Comparison of ENCODE assay signal across 1 cellular context in the genomic region with DNA sequence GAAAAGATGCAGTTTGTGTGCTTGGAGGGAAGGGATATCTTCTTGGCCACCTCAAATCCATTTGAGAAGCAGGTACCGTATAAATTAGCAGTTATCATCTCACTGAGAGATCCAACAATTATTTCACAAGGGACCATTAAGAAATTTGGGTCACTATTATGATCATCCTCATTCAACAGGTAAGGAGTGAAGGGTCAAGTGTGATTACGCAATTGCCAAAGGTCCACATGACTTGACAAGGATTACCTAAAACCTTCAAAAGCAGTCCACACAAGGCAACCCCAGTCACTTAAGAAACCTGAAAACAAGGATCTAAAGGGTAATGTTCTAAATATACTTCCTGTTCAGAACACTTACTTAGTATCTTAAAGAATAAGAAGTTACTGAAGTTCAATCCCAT.
TF ChIP-seq lines count a peak whose summit lies in the region.

No MANE protein-coding gene starts in this region.

TF ChIP-seq in K562, 482 proteins besides CTCF, POLR2A, EP300 and RAD21:
- no peak for TF ChIP-seq TGIF2 (CRISPR knock-in tag; IDR thresholded peaks at IDR 0.05)
- TF ChIP-seq SMARCA4 (IDR thresholded peaks at IDR 0.05), result no peak
- TF ChIP-seq, protein P1, sequence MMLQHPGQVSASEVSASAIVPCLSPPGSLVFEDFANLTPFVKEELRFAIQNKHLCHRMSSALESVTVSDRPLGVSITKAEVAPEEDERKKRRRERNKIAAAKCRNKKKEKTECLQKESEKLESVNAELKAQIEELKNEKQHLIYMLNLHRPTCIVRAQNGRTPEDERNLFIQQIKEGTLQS (IDR thresholded peaks at IDR 0.05), result peak; percentile 31; the same call in 1 of the 2 replicates
- TF ChIP-seq, protein P1 (CRISPR knock-in tag; conservative IDR thresholded peaks at IDR 0.05), result no peak
- no peak for TF ChIP-seq MTF1 (CRISPR knock-in tag; IDR thresholded peaks at IDR 0.05; ENCODE audit: borderline replicate concordance)
- peak; percentile 99 for TF ChIP-seq CEBPB (tag; IDR thresholded peaks at IDR 0.05)
- TF ChIP-seq NR2C2 (CRISPR knock-in tag; IDR thresholded peaks at IDR 0.05), result no peak
- TF ChIP-seq NR2C2 (tag; IDR thresholded peaks at IDR 0.05), result peak; percentile 29; the same call in 1 of the 2 replicates
- no peak for TF ChIP-seq RBM25 (IDR thresholded peaks at IDR 0.05; ENCODE audit: low read depth, low read length, severe bottlenecking)
- TF ChIP-seq ZNF444 (CRISPR knock-in tag; IDR thresholded peaks at IDR 0.05), result no peak
- TF ChIP-seq, protein P2, sequence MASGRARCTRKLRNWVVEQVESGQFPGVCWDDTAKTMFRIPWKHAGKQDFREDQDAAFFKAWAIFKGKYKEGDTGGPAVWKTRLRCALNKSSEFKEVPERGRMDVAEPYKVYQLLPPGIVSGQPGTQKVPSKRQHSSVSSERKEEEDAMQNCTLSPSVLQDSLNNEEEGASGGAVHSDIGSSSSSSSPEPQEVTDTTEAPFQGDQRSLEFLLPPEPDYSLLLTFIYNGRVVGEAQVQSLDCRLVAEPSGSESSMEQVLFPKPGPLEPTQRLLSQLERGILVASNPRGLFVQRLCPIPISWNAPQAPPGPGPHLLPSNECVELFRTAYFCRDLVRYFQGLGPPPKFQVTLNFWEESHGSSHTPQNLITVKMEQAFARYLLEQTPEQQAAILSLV (tag; IDR thresholded peaks at IDR 0.05), result peak; percentile 74
- no peak for TF ChIP-seq FOXA3 (CRISPR knock-in tag; conservative IDR thresholded peaks at IDR 0.05 in 1 of 2, IDR thresholded peaks at IDR 0.05 in 1 of 2)
- TF ChIP-seq TAF1 (IDR thresholded peaks at IDR 0.05; ENCODE audit: control insufficient read depth, extremely low read depth, insufficient read depth, low read length, severe bottlenecking), result no peak
- TF ChIP-seq ZFPM2 (CRISPR knock-in tag; IDR thresholded peaks at IDR 0.05), result no peak
- no peak for TF ChIP-seq NR3C1 (CRISPR knock-in tag; IDR thresholded peaks at IDR 0.05)
- peak; percentile 69 for TF ChIP-seq CEBPG (CRISPR knock-in tag; IDR thresholded peaks at IDR 0.05)
- peak; percentile 88 to 99 for TF ChIP-seq CEBPG (tag; conservative IDR thresholded peaks at IDR 0.05 in 1 of 2, IDR thresholded peaks at IDR 0.05 in 1 of 2)
